Comparison of ENCODE assay signal across 8 cellular contexts in the genomic region with DNA sequence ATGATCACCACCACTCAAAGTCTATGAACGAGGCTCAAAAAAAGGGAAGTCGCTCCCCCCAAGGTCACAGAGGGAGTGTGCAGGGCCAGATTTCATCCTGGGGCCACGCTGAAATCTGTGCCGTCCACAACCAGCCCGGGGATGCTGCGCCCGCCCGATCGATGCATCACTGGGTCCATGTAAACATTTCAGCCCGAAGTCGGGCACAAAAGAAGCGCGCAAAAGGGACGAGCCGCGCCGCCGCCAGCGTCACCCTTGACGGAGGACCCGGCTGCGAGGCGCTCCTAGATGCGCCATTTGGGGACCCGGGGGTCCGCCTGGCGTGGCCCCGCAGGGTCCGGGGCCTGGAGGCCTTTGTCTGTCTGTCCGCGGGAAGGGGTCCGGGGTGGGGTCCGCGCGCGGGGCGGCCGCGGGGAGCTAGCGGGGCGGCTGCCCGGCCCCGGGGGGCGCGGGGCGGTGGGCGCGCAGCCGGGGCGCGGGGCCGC. TPM values are rescaled to one million over a fixed set of nuclear protein-coding genes. Genes with fewer than 3 reads are reported as not detected.
A peak's percentile ranks its signal among the peaks of the same experiment; 100 is the strongest.
DNase-seq lines count a peak whose midpoint lies in the region; ATAC-seq and TF ChIP-seq lines count a peak whose summit lies in the region.

No MANE protein-coding gene starts in this region.

- DNase-seq in HAP-1 (ENCODE audit: low spot score in 2 of 2), result peak in 1 of 2 experiments; percentile 52
- peak; percentile 56 for DNase-seq in activated CD4-positive, alpha-beta memory T cell treated with anti-CD3 and anti-CD28 coated beads for 36 hours
- DNase-seq in midbrain (lab: John Stamatoyannopoulos, UW), result peak; percentile 11
- DNase-seq in stimulated activated naive CD8-positive, alpha-beta T cell treated with anti-CD3 and anti-CD28 coated beads, Interleukin-15, Interleukin-2, amounts not matched to agents 100 U/mL and 50 U/mL, for 24 hours, result peak; percentile 41
- no peak for DNase-seq in NCI-H187 (lab: John Stamatoyannopoulos, UW)

- peaks cover 23% of the 10 kb centered on the region for H3K36me3 ChIP-seq in HAP-1 (replicated peaks)
- peaks cover 7% of the 10 kb centered on the region; the same call in 1 of the 2 replicates for H3K36me3 ChIP-seq in Loucy (ENCODE audit: insufficient read depth, low read length)
- no peaks in the 10 kb centered on the region for H3K36me3 ChIP-seq in endocrine pancreas (ENCODE audit: control insufficient read depth, insufficient read depth, low read length)

- CTCF ChIA-PET in activated CD4-positive, alpha-beta memory T cell treated with anti-CD3 and anti-CD28 coated beads for 36 hours (lab: Charles Lee), result interaction anchor here (0.7 kb wide), 1 partner anchor 164 kb away, joined by 3 read pairs; no protein-coding TSS in a partner anchor

- peak overlapping the region; percentile 73 for H3K27ac Mint-ChIP-seq in activated CD4-positive, alpha-beta memory T cell treated with anti-CD3 and anti-CD28 coated beads for 36 hours

- peak overlapping the region; percentile 72 for H3K4me3 ChIP-seq in HAP-1
- peak overlapping the region; percentile 87 for H3K4me3 ChIP-seq in Loucy (ENCODE audit: low read length, poor library complexity, severe bottlenecking)
- peak overlapping the region; percentile 77 for H3K4me3 ChIP-seq in endocrine pancreas (ENCODE audit: control insufficient read depth, insufficient read depth, low read length)

- H3K79me2 ChIP-seq in Loucy (ENCODE audit: insufficient read depth, low read length), result peaks cover 41% of the 10 kb centered on the region

- no peaks in the 10 kb centered on the region for H3K27me3 ChIP-seq in HAP-1 (ENCODE audit: low read depth)
- no peaks in the 10 kb centered on the region for H3K27me3 ChIP-seq in Loucy (ENCODE audit: insufficient read depth, low read length, poor library complexity, severe bottlenecking)
- no peaks in the 10 kb centered on the region for H3K27me3 ChIP-seq in endocrine pancreas (ENCODE audit: control insufficient read depth, insufficient read depth, low read length)

- no peaks in the 10 kb centered on the region for H3F3A ChIP-seq in Loucy (ENCODE audit: low read depth)

- peak overlapping the region; percentile 89 for H3K4me2 ChIP-seq in Loucy (ENCODE audit: low read depth, low read length, poor library complexity, severe bottlenecking)

- no peaks in the 10 kb centered on the region for H3K9me2 ChIP-seq in Loucy (replicated peaks; ENCODE audit: low read depth, low read length)

- peaks cover 22% of the 10 kb centered on the region for H3K36me3 Mint-ChIP-seq in activated CD4-positive, alpha-beta memory T cell treated with anti-CD3 and anti-CD28 coated beads for 36 hours

- intact Hi-C loops in activated CD4-positive, alpha-beta memory T cell treated with anti-CD3 and anti-CD28 coated beads for 36 hours (cut with micrococcal nuclease), result loop anchor here (1.0 to 5.0 kb wide), 2 partner anchors 372 to 451 kb away; partner anchors contain the start of genes RNFT2 and SPRING1

- POLR2A ChIA-PET in activated CD4-positive, alpha-beta memory T cell treated with anti-CD3 and anti-CD28 coated beads for 36 hours (lab: Charles Lee), result no interaction called here

- peak overlapping the region; percentile 89 for H3K4me3 Mint-ChIP-seq in activated CD4-positive, alpha-beta memory T cell treated with anti-CD3 and anti-CD28 coated beads for 36 hours

- H3K9ac ChIP-seq in Loucy (ENCODE audit: low read depth, low read length, poor library complexity, severe bottlenecking), result peak overlapping the region; percentile 77
- peak overlapping the region; percentile 74 for H3K9ac ChIP-seq in endocrine pancreas (ENCODE audit: control insufficient read depth, insufficient read depth, low read length)

- peak overlapping the region; percentile 97 for H2AFZ ChIP-seq in Loucy (ENCODE audit: low read length)

- no peak for TF ChIP-seq CTCF in Loucy (conservative IDR thresholded peaks at IDR 0.05; ENCODE audit: low read length)

- H3K9me3 Mint-ChIP-seq in activated CD4-positive, alpha-beta memory T cell treated with anti-CD3 and anti-CD28 coated beads for 36 hours, result peaks cover 3% of the 10 kb centered on the region

- H3K27me3 Mint-ChIP-seq in activated CD4-positive, alpha-beta memory T cell treated with anti-CD3 and anti-CD28 coated beads for 36 hours, result no peaks in the 10 kb centered on the region

- H4K20me1 ChIP-seq in Loucy (ENCODE audit: insufficient read depth, low read length, poor library complexity, severe bottlenecking), result peaks cover 23% of the 10 kb centered on the region

- in situ Hi-C loops in HAP-1 (cut with MboI; ENCODE audit: low sequenced_read_pairs), result no loop called here

- H3K9me3 ChIP-seq in HAP-1 (no peaks in the 10 kb centered on the region), Loucy (ENCODE audit: insufficient read depth, low read depth, low read length) (no peaks in the 10 kb centered on the region), endocrine pancreas (ENCODE audit: control insufficient read depth, low read length) (no peaks in the 10 kb centered on the region)

- no peaks in the 10 kb centered on the region for H3K4me1 ChIP-seq in HAP-1
- peaks cover 27% of the 10 kb centered on the region for H3K4me1 ChIP-seq in Loucy (ENCODE audit: insufficient read depth, low read length, poor library complexity, severe bottlenecking)
- H3K4me1 ChIP-seq in endocrine pancreas (ENCODE audit: control insufficient read depth, insufficient read depth, low read length), result no peaks in the 10 kb centered on the region

- peak; percentile 16 for ATAC-seq in GM18499 (IDR thresholded peaks at IDR 0.05; ENCODE audit: insufficient read depth, unreplicated experiment)
- ATAC-seq in stimulated activated naive CD8-positive, alpha-beta T cell treated with anti-CD3 and anti-CD28 coated beads, Interleukin-15, Interleukin-2, amounts not matched to agents 100 U/mL and 50 U/mL, for 24 hours, result peak; percentile 20

- peaks cover 31% of the 10 kb centered on the region for H3K4me1 Mint-ChIP-seq in activated CD4-positive, alpha-beta memory T cell treated with anti-CD3 and anti-CD28 coated beads for 36 hours (ENCODE audit: low read depth)

RNA-seq across cellular contexts. Expression of gene FBXO21, which starts 0.5 kb away (rescaled TPM):
- 10 to 100 TPM; 23.3 to 23.7 TPM for total RNA-seq in activated CD4-positive, alpha-beta memory T cell treated with anti-CD3 and anti-CD28 coated beads for 36 hours

Comparison
In these comparisons a context has a peak if more than half of its experiments do, and no peak if none do; other contexts are left out.
1. DNase-seq: peak in activated CD4-positive, alpha-beta memory T cell treated with anti-CD3 and anti-CD28 coated beads for 36 hours (single experiment), midbrain (single experiment) and stimulated activated naive CD8-positive, alpha-beta T cell treated with anti-CD3 and anti-CD28 coated beads, Interleukin-15, Interleukin-2, amounts not matched to agents 100 U/mL and 50 U/mL, for 24 hours (single experiment); none in NCI-H187 (0 of 2).
2. Peak in every context shown above with its lines, with median percentiles within 50 percentile points of each other: H3K4me3 ChIP-seq.